Comparison of ENCODE assay signal across 1 cellular context in the genomic region with DNA sequence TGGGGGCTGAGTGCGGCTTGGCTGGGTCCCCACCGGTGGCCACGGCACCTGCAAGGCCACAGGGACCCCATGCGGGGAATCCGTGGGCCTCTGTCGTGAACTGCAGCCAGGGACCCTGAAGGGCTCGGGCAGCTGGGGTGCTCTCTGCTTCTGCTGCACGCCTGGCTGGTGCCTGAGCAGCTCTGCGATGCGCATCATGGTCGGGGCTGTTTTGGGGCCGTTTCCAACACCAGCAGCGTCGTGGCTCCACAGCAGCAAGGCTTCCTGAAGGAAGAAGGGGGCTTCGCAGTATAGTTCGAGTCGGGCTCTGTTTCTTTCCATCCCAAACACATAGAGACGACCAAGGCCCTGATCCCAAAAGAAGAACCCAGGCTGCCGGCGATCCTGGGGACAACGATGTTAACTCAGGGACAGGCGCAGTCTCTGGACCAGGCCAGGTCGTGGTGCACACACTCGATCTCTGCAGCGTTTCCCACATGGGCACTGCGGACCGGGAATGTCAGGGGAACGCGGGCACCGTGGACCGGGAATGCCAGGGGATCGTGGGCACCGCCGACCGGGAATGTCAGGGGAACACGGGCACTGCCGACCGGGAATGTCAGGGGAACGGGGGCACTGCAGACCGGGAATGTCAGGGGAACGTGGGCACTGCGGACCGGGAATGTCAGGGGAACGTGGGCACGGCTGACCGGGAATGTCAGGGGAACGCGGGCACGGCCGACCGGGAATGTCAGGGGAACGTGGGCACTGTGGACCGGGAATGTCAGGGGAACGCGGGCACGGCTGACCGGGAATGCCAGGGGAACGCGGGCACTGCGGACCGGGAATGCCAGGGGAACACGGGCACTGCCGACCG.
TF ChIP-seq lines count a peak whose summit lies in the region.

No MANE protein-coding gene starts in this region.

TF ChIP-seq in H1, 55 proteins besides CTCF, POLR2A, EP300 and RAD21:
- no peak for TF ChIP-seq KDM4A (IDR thresholded peaks at IDR 0.05; ENCODE audit: low read depth, low read length, severe bottlenecking)
- no peak for TF ChIP-seq RFX5 (IDR thresholded peaks at IDR 0.05; ENCODE audit: borderline replicate concordance, low read depth, low read length)
- TF ChIP-seq NANOG (IDR thresholded peaks at IDR 0.05; ENCODE audit: insufficient read depth, low read depth, low read length, poor library complexity, severe bottlenecking), result no peak
- TF ChIP-seq, protein P1, sequence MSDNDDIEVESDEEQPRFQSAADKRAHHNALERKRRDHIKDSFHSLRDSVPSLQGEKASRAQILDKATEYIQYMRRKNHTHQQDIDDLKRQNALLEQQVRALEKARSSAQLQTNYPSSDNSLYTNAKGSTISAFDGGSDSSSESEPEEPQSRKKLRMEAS (IDR thresholded peaks at IDR 0.05), result no peak
- no peak for TF ChIP-seq POU5F1 (IDR thresholded peaks at IDR 0.05; ENCODE audit: low read depth, low read length)
- no peak for TF ChIP-seq SP2 (IDR thresholded peaks at IDR 0.05; ENCODE audit: low read length)
- no peak for TF ChIP-seq SIX5 (IDR thresholded peaks at IDR 0.05; ENCODE audit: low read depth, low read length)
- no peak for TF ChIP-seq CTBP2 (IDR thresholded peaks at IDR 0.05; ENCODE audit: borderline replicate concordance, insufficient read depth, insufficient read length, low read length)
- no peak for TF ChIP-seq TEAD4 (IDR thresholded peaks at IDR 0.05; ENCODE audit: low read depth, low read length)
- TF ChIP-seq SP1 (IDR thresholded peaks at IDR 0.05; ENCODE audit: low read depth, low read length), result no peak
- no peak for TF ChIP-seq GTF2F1 (IDR thresholded peaks at IDR 0.05; ENCODE audit: borderline replicate concordance, low read depth, low read length)
